In the genomic region with DNA sequence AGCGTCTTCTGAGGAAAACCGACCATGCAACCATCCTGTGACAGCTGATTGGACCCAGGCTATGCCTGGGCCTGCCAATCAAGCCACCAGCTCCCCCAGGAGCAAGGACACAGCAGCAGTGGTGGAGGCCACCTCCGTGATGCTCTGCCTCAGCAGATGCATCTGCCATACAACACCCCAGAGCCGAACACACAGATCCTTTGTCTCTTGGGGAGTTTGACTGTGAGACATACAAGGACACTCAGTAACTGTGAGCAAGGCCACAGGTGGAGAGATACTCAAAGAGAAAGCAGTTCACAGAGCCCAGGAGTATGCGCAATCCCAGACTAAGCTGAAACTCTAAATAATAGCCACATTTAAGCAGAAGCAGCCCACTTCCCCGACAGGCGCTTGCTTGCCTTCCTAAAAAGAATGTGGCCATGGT, we compare ENCODE assay signal across 1 cellular context.
TF ChIP-seq lines count a peak whose summit lies in the region.

No MANE protein-coding gene starts in this region.

TF ChIP-seq in HepG2, 621 proteins besides CTCF, POLR2A, EP300 and RAD21 (continued from another document and continues in another):
- TF ChIP-seq ZBTB21 (CRISPR knock-in tag; IDR thresholded peaks at IDR 0.05) (no peak), PLRG1 (conservative IDR thresholded peaks at IDR 0.05) (no peak), ZNF879 (CRISPR knock-in tag; IDR thresholded peaks at IDR 0.05) (no peak), ZFX (CRISPR knock-in tag; IDR thresholded peaks at IDR 0.05; ENCODE audit: low read depth) (peak; percentile 48), MIER2 (CRISPR knock-in tag; IDR thresholded peaks at IDR 0.05) (no peak), CEBPB (IDR thresholded peaks at IDR 0.05; ENCODE audit: borderline replicate concordance, low read depth, low read length) (0 out of 2 replicates have a peak, but pooled peaks have one; percentile 16), ZNF768 (CRISPR knock-in tag; IDR thresholded peaks at IDR 0.05) (no peak), CSRNP1 (CRISPR knock-in tag; IDR thresholded peaks at IDR 0.05) (no peak), ZNF441 (CRISPR knock-in tag; IDR thresholded peaks at IDR 0.05; ENCODE audit: borderline replicate concordance) (no peak), ZNF280B (CRISPR knock-in tag; IDR thresholded peaks at IDR 0.05; ENCODE audit: borderline replicate concordance) (no peak), ZNF383 (CRISPR knock-in tag; IDR thresholded peaks at IDR 0.05; ENCODE audit: borderline replicate concordance) (no peak), REXO4 (CRISPR knock-in tag; IDR thresholded peaks at IDR 0.05; ENCODE audit: borderline replicate concordance) (no peak), ARID5B (CRISPR knock-in tag; IDR thresholded peaks at IDR 0.05) (peak; percentile 37; the same call in 1 of the 2 replicates), ZNF264 (CRISPR knock-in tag; IDR thresholded peaks at IDR 0.05) (no peak), SOX6 (IDR thresholded peaks at IDR 0.05) (no peak), SOX6 (CRISPR knock-in tag; IDR thresholded peaks at IDR 0.05) (peak; percentile 63), GABPB1 (CRISPR knock-in tag; IDR thresholded peaks at IDR 0.05) (no peak), GATAD2A (CRISPR knock-in tag; IDR thresholded peaks at IDR 0.05) (peak; percentile 25; the same call in 1 of the 2 replicates), YEATS4 (CRISPR knock-in tag; IDR thresholded peaks at IDR 0.05; ENCODE audit: borderline replicate concordance) (peak; percentile 30; the same call in 1 of the 2 replicates)
- TF ChIP-seq, protein P1, sequence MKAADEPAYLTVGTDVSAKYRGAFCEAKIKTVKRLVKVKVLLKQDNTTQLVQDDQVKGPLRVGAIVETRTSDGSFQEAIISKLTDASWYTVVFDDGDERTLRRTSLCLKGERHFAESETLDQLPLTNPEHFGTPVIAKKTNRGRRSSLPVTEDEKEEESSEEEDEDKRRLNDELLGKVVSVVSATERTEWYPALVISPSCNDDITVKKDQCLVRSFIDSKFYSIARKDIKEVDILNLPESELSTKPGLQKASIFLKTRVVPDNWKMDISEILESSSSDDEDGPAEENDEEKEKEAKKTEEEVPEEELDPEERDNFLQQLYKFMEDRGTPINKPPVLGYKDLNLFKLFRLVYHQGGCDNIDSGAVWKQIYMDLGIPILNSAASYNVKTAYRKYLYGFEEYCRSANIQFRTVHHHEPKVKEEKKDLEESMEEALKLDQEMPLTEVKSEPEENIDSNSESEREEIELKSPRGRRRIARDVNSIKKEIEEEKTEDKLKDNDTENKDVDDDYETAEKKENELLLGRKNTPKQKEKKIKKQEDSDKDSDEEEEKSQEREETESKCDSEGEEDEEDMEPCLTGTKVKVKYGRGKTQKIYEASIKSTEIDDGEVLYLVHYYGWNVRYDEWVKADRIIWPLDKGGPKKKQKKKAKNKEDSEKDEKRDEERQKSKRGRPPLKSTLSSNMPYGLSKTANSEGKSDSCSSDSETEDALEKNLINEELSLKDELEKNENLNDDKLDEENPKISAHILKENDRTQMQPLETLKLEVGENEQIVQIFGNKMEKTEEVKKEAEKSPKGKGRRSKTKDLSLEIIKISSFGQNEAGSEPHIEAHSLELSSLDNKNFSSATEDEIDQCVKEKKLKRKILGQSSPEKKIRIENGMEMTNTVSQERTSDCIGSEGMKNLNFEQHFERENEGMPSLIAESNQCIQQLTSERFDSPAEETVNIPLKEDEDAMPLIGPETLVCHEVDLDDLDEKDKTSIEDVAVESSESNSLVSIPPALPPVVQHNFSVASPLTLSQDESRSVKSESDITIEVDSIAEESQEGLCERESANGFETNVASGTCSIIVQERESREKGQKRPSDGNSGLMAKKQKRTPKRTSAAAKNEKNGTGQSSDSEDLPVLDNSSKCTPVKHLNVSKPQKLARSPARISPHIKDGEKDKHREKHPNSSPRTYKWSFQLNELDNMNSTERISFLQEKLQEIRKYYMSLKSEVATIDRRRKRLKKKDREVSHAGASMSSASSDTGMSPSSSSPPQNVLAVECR (CRISPR knock-in tag; IDR thresholded peaks at IDR 0.05; ENCODE audit: borderline replicate concordance) = no peak
- TF ChIP-seq, protein P2, sequence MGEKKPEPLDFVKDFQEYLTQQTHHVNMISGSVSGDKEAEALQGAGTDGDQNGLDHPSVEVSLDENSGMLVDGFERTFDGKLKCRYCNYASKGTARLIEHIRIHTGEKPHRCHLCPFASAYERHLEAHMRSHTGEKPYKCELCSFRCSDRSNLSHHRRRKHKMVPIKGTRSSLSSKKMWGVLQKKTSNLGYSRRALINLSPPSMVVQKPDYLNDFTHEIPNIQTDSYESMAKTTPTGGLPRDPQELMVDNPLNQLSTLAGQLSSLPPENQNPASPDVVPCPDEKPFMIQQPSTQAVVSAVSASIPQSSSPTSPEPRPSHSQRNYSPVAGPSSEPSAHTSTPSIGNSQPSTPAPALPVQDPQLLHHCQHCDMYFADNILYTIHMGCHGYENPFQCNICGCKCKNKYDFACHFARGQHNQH (CRISPR knock-in tag; IDR thresholded peaks at IDR 0.05) = no peak
- TF ChIP-seq, protein P3, sequence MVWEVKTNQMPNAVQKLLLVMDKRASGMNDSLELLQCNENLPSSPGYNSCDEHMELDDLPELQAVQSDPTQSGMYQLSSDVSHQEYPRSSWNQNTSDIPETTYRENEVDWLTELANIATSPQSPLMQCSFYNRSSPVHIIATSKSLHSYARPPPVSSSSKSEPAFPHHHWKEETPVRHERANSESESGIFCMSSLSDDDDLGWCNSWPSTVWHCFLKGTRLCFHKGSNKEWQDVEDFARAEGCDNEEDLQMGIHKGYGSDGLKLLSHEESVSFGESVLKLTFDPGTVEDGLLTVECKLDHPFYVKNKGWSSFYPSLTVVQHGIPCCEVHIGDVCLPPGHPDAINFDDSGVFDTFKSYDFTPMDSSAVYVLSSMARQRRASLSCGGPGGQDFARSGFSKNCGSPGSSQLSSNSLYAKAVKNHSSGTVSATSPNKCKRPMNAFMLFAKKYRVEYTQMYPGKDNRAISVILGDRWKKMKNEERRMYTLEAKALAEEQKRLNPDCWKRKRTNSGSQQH (CRISPR knock-in tag; IDR thresholded peaks at IDR 0.05; ENCODE audit: low read depth) = no peak
- TF ChIP-seq, protein P4, sequence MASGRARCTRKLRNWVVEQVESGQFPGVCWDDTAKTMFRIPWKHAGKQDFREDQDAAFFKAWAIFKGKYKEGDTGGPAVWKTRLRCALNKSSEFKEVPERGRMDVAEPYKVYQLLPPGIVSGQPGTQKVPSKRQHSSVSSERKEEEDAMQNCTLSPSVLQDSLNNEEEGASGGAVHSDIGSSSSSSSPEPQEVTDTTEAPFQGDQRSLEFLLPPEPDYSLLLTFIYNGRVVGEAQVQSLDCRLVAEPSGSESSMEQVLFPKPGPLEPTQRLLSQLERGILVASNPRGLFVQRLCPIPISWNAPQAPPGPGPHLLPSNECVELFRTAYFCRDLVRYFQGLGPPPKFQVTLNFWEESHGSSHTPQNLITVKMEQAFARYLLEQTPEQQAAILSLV (CRISPR knock-in tag; IDR thresholded peaks at IDR 0.05; ENCODE audit: borderline replicate concordance) = no peak
- TF ChIP-seq, protein P5, sequence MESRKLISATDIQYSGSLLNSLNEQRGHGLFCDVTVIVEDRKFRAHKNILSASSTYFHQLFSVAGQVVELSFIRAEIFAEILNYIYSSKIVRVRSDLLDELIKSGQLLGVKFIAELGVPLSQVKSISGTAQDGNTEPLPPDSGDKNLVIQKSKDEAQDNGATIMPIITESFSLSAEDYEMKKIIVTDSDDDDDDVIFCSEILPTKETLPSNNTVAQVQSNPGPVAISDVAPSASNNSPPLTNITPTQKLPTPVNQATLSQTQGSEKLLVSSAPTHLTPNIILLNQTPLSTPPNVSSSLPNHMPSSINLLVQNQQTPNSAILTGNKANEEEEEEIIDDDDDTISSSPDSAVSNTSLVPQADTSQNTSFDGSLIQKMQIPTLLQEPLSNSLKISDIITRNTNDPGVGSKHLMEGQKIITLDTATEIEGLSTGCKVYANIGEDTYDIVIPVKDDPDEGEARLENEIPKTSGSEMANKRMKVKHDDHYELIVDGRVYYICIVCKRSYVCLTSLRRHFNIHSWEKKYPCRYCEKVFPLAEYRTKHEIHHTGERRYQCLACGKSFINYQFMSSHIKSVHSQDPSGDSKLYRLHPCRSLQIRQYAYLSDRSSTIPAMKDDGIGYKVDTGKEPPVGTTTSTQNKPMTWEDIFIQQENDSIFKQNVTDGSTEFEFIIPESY (CRISPR knock-in tag; IDR thresholded peaks at IDR 0.05) = no peak
- TF ChIP-seq, protein P6, sequence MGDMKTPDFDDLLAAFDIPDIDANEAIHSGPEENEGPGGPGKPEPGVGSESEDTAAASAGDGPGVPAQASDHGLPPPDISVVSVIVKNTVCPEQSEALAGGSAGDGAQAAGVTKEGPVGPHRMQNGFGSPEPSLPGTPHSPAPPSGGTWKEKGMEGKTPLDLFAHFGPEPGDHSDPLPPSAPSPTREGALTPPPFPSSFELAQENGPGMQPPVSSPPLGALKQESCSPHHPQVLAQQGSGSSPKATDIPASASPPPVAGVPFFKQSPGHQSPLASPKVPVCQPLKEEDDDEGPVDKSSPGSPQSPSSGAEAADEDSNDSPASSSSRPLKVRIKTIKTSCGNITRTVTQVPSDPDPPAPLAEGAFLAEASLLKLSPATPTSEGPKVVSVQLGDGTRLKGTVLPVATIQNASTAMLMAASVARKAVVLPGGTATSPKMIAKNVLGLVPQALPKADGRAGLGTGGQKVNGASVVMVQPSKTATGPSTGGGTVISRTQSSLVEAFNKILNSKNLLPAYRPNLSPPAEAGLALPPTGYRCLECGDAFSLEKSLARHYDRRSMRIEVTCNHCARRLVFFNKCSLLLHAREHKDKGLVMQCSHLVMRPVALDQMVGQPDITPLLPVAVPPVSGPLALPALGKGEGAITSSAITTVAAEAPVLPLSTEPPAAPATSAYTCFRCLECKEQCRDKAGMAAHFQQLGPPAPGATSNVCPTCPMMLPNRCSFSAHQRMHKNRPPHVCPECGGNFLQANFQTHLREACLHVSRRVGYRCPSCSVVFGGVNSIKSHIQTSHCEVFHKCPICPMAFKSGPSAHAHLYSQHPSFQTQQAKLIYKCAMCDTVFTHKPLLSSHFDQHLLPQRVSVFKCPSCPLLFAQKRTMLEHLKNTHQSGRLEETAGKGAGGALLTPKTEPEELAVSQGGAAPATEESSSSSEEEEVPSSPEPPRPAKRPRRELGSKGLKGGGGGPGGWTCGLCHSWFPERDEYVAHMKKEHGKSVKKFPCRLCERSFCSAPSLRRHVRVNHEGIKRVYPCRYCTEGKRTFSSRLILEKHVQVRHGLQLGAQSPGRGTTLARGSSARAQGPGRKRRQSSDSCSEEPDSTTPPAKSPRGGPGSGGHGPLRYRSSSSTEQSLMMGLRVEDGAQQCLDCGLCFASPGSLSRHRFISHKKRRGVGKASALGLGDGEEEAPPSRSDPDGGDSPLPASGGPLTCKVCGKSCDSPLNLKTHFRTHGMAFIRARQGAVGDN (CRISPR knock-in tag; IDR thresholded peaks at IDR 0.05) = peak; percentile 72
- TF ChIP-seq, protein P7, sequence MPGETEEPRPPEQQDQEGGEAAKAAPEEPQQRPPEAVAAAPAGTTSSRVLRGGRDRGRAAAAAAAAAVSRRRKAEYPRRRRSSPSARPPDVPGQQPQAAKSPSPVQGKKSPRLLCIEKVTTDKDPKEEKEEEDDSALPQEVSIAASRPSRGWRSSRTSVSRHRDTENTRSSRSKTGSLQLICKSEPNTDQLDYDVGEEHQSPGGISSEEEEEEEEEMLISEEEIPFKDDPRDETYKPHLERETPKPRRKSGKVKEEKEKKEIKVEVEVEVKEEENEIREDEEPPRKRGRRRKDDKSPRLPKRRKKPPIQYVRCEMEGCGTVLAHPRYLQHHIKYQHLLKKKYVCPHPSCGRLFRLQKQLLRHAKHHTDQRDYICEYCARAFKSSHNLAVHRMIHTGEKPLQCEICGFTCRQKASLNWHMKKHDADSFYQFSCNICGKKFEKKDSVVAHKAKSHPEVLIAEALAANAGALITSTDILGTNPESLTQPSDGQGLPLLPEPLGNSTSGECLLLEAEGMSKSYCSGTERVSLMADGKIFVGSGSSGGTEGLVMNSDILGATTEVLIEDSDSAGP (CRISPR knock-in tag; IDR thresholded peaks at IDR 0.05; ENCODE audit: borderline replicate concordance) = no peak
